19 cellular contexts compared by ENCODE assay signal in genomic region chr3:133106169-133106568, GRCh38.
"Had no signal": no experiment of that assay in that cellular context is flagged by ENCODE, and none has a peak within 500 bp of the region (broad histone marks: within the 10 kb centered on the region; RNA-seq: fewer than 3 reads in every experiment).

No MANE protein-coding gene starts in this region.

- H3K4me3 ChIP-seq: esophagus squamous epithelium, left lung, lung, pancreas, sigmoid colon, stomach, thyroid gland, vagina had no signal

- H3K27me3 ChIP-seq: esophagus squamous epithelium, left lung, neutrophil, pancreas, sigmoid colon, stomach, thyroid gland, vagina had no signal

- H3K9me3 ChIP-seq: esophagus squamous epithelium, left lung, neutrophil, pancreas, sigmoid colon, stomach, thyroid gland, vagina had no signal

- ATAC-seq: effector memory CD8-positive, alpha-beta T cell; left lung; natural killer cell; pancreas; stimulated activated effector memory CD8-positive, alpha-beta T cell treated with anti-CD3 and anti-CD28 coated beads, Interleukin-12 subunit alpha, Interleukin-12 subunit beta, amount 100 ng/mL, for 72 hours had no signal

- H3K4me1 ChIP-seq: left lung, pancreas, sigmoid colon, stomach, thyroid gland, vagina had no signal

- H3K36me3 ChIP-seq: esophagus squamous epithelium, left lung, neutrophil, pancreas, sigmoid colon, stomach, thyroid gland, vagina had no signal

- H3K27ac ChIP-seq: neutrophil, pancreas, sigmoid colon, stomach, thyroid gland, vagina had no signal

- DNase-seq: cortex of kidney; effector memory CD8-positive, alpha-beta T cell; erythroblast; esophagus squamous epithelium; kidney; left lung; natural killer cell; pancreas; sigmoid colon; stimulated activated CD4-positive, alpha-beta T cell treated with anti-CD3 and anti-CD28 coated beads, Interleukin-2, amount 100 ng/mL, for 24 hours; stimulated activated CD4-positive, alpha-beta T cell treated with anti-CD3 and anti-CD28 coated beads, Interleukin-4, amount 100 ng/mL, for 24 hours; stimulated activated naive CD4-positive, alpha-beta T cell treated with Interleukin-2 at 50 U/mL for 16 hours; stomach; thyroid gland; trophoblast cell had no signal
